ENCODE assay signal across 8 cellular contexts in genomic region chr11:406796-407650, GRCh38. TPM values are rescaled to one million over a fixed set of nuclear protein-coding genes. Genes with fewer than 3 reads are reported as not detected.
A peak's percentile ranks its signal among the peaks of the same experiment; 100 is the strongest.
DNase-seq lines count a peak whose midpoint lies in the region; ATAC-seq, FAIRE-seq and TF ChIP-seq lines count a peak whose summit lies in the region.

No MANE protein-coding gene starts in this region.

- peak; percentile 48 for ATAC-seq in HG02763 (IDR thresholded peaks at IDR 0.05; ENCODE audit: unreplicated experiment)

- TF ChIP-seq CTCF in GM12865 (IDR thresholded peaks at IDR 0.05; ENCODE audit: insufficient read depth, low read depth, low read length, missing control alignments) = peak; percentile 25
- TF ChIP-seq CTCF in endothelial cell of umbilical vein (IDR thresholded peaks at IDR 0.05; ENCODE audit: extremely low read depth in 1 of 2, insufficient read depth in 1 of 2, low read depth in 1 of 2, low read length in 2 of 2) = peak in 1 of 2 donors; percentile 7

- intact Hi-C loops in endothelial cell of umbilical vein (cut with micrococcal nuclease) = loop anchor here (1.0 kb wide), 2 partner anchors 8 to 111 kb away; no protein-coding TSS in a partner anchor

- H3K36me3 ChIP-seq in endothelial cell of umbilical vein (ENCODE audit: control insufficient read depth in 2 of 2, extremely low read depth in 1 of 2, insufficient read depth in 2 of 2, low read length in 2 of 2) = no peaks in the 10 kb centered on the region

- peak; percentile 55 for FAIRE-seq in endothelial cell of umbilical vein (lab: Jason Lieb, UNC)

- BruUV-seq in endothelial cell of umbilical vein (replicated peaks; lab: Mats Ljungman, UMichigan) = no TSS peak

- H3K79me2 ChIP-seq in endothelial cell of umbilical vein (ENCODE audit: control insufficient read depth, insufficient read depth, low read length) = no peaks in the 10 kb centered on the region

- dilution Hi-C loops in endothelial cell of umbilical vein (cut with MboI; ENCODE audit: extremely low pct_ligation_motif_present, low sequenced_read_pairs) = no loop called here

- CTCF ChIA-PET in endothelial cell of umbilical vein (lab: Charles Lee) = interaction anchor here (0.7 to 5.5 kb wide), 11 partner anchors 8 to 156 kb away, joined by 3 to 57 read pairs (median 4); partner anchors contain the start of genes PTDSS2 and RNH1

- H3K4me3 ChIP-seq in GM12865 (ENCODE audit: low read depth, low read length) (peak overlapping the region; percentile 62), endothelial cell of umbilical vein (replicated peaks in 1 of 3; ENCODE audit: insufficient read depth in 1 of 3, low read depth in 1 of 3, low read length in 3 of 3) (peak overlapping the region; percentile 42 to 51 (median 47)), mononuclear cell (ENCODE audit: low read length) (peak overlapping the region; percentile 26)

- DNase-seq in GM12865 (ENCODE audit: low read depth) (peak; percentile 97), NCI-H774 (lab: John Stamatoyannopoulos, UW) (peak; percentile 63), endothelial cell of umbilical vein (ENCODE audit: low read depth, low spot score) (peak; percentile 46), COR-L47 (lab: John Stamatoyannopoulos, UW) (no peak)
- DNase-seq in activated CD8-positive, alpha-beta memory T cell treated with anti-CD3 and anti-CD28 coated beads for 24 hours = peak; percentile 94
- DNase-seq in stimulated activated CD8-positive, alpha-beta memory T cell treated with anti-CD3 and anti-CD28 coated beads, Interleukin-4, amount 100 ng/mL, for 4 hours (ENCODE audit: low read depth in 2 of 2, low spot score in 1 of 2) = peak; percentile 75 to 91

- no peaks in the 10 kb centered on the region for H3K9me3 ChIP-seq in endothelial cell of umbilical vein (replicated peaks; ENCODE audit: control insufficient read depth, insufficient read depth, low read length)
- no peaks in the 10 kb centered on the region for H3K9me3 ChIP-seq in mononuclear cell (ENCODE audit: low read depth, low read length)

- H3K9ac ChIP-seq in endothelial cell of umbilical vein (replicated peaks; ENCODE audit: extremely low read depth, insufficient read depth, low read length) = peak overlapping the region; percentile 40

- peak; percentile 23 for TF ChIP-seq POLR2A in endothelial cell of umbilical vein (IDR thresholded peaks at IDR 0.05; ENCODE audit: low read depth, low read length)

- peak overlapping the region; percentile 88 for H2AFZ ChIP-seq in endothelial cell of umbilical vein (ENCODE audit: low read depth, low read length)

- H3K4me1 ChIP-seq in endothelial cell of umbilical vein (ENCODE audit: control insufficient read depth, extremely low read depth, insufficient read depth, low read length) (peaks cover 5% of the 10 kb centered on the region), mononuclear cell (ENCODE audit: insufficient read depth, low read length) (peaks cover 18% of the 10 kb centered on the region)

- H4K20me1 ChIP-seq in endothelial cell of umbilical vein (replicated peaks; ENCODE audit: control insufficient read depth, extremely low read depth, insufficient read depth, low read length) = no peaks in the 10 kb centered on the region

- no peaks in the 10 kb centered on the region for H3K27me3 ChIP-seq in endothelial cell of umbilical vein (ENCODE audit: control insufficient read depth in 2 of 2, insufficient read depth in 2 of 2, low read length in 2 of 2)
- peaks cover 3% of the 10 kb centered on the region for H3K27me3 ChIP-seq in mononuclear cell (ENCODE audit: insufficient read depth, low read length)

- H3K4me2 ChIP-seq in endothelial cell of umbilical vein (ENCODE audit: insufficient read depth, low read length) = peak overlapping the region; percentile 57

- H3K27ac ChIP-seq in endothelial cell of umbilical vein (ENCODE audit: insufficient read depth, low read depth, low read length) = peak overlapping the region; percentile 38

- POLR2A ChIA-PET in endothelial cell of umbilical vein (lab: Charles Lee) = interaction anchor here (0.9 kb wide), 1 partner anchor 200 kb away, joined by 3 read pairs; the partner anchor contains the start of genes BET1L and RIC8A

- H3K9me1 ChIP-seq in endothelial cell of umbilical vein (replicated peaks; ENCODE audit: control insufficient read depth, extremely low read depth, insufficient read depth, low read length) = no peaks in the 10 kb centered on the region

TF ChIP-seq in endothelial cell of umbilical vein, 7 proteins besides CTCF, POLR2A, EP300 and RAD21:
- no peak for TF ChIP-seq MAX (IDR thresholded peaks at IDR 0.05; ENCODE audit: insufficient read depth, insufficient read length)
- no peak for TF ChIP-seq MYC (IDR thresholded peaks at IDR 0.05; ENCODE audit: low read depth, low read length)
- no peak for TF ChIP-seq FOS (IDR thresholded peaks at IDR 0.05; ENCODE audit: borderline replicate concordance, insufficient read depth, low read length)
- no peak for TF ChIP-seq GATA2 (IDR thresholded peaks at IDR 0.05; ENCODE audit: insufficient read depth, insufficient read length, low read depth, low read length)
- no peak for TF ChIP-seq EZH2 (IDR thresholded peaks at IDR 0.05; ENCODE audit: borderline replicate concordance, low read depth, low read length, severe bottlenecking)

RNA-seq across cellular contexts. Expression of gene SIGIRR, which starts 7.8 kb away (rescaled TPM):
- total RNA-seq in endothelial cell of umbilical vein = 51.9 and 52.3 TPM in 2 replicates
- 70.9 and 104 TPM in 2 replicates for polyA plus RNA-seq in endothelial cell of umbilical vein
- polyA plus RNA-seq in endothelial cell of umbilical vein (2011; cell fraction: cytosol; rRNA removed) = 32.3 and 43.8 TPM in 2 replicates
- polyA plus RNA-seq in endothelial cell of umbilical vein (2011; cell fraction: nucleus; rRNA removed) = 60.1 and 68.6 TPM in 2 replicates
- 46.1 and 72.9 TPM in 2 replicates for polyA plus RNA-seq in endothelial cell of umbilical vein (2012)
- polyA minus RNA-seq in endothelial cell of umbilical vein = 9.2 and 17.6 TPM in 2 replicates
- 6.0 TPM for polyA minus RNA-seq in endothelial cell of umbilical vein (2011; cell fraction: cytosol; rRNA and poly(A)+ RNA removed)
- polyA minus RNA-seq in endothelial cell of umbilical vein (2011; cell fraction: nucleus; rRNA and poly(A)+ RNA removed) = 8.4 and 15.1 TPM in 2 replicates
- total RNA-seq in mononuclear cell = 50.9 TPM

RNA-seq across cellular contexts. Expression of gene PKP3, which starts 13.0 kb away (rescaled TPM):
- 0.27 and 0.30 TPM in 2 replicates for total RNA-seq in endothelial cell of umbilical vein
- 0.33 and 0.59 TPM in 2 replicates for polyA plus RNA-seq in endothelial cell of umbilical vein
- 0.18 and 0.37 TPM in 2 replicates for polyA plus RNA-seq in endothelial cell of umbilical vein (2011; cell fraction: cytosol; rRNA removed)
- polyA plus RNA-seq in endothelial cell of umbilical vein (2011; cell fraction: nucleus; rRNA removed) = 0.18 and 0.30 TPM in 2 replicates
- 0.37 and 0.59 TPM in 2 replicates for polyA plus RNA-seq in endothelial cell of umbilical vein (2012)
- polyA minus RNA-seq in endothelial cell of umbilical vein = 0.49 and 1.2 TPM in 2 replicates
- 47.4 TPM for polyA minus RNA-seq in endothelial cell of umbilical vein (2011; cell fraction: cytosol; rRNA and poly(A)+ RNA removed)
- polyA minus RNA-seq in endothelial cell of umbilical vein (2011; cell fraction: nucleus; rRNA and poly(A)+ RNA removed) = 0.38 and 1.7 TPM in 2 replicates
- not detected for total RNA-seq in mononuclear cell

RNA-seq across cellular contexts. Expression of gene ANO9, which starts 34.8 kb away (rescaled TPM):
- 0.12 TPM in 1 of 2 replicates, not detected in the other for total RNA-seq in endothelial cell of umbilical vein
- 0.23 and 0.32 TPM in 2 replicates for polyA plus RNA-seq in endothelial cell of umbilical vein
- 0.03 TPM in 1 of 2 replicates, not detected in the other for polyA plus RNA-seq in endothelial cell of umbilical vein (2011; cell fraction: cytosol; rRNA removed)
- polyA plus RNA-seq in endothelial cell of umbilical vein (2011; cell fraction: nucleus; rRNA removed) = 0.80 and 2.0 TPM in 2 replicates
- polyA plus RNA-seq in endothelial cell of umbilical vein (2012) = 0.08 and 0.18 TPM in 2 replicates
- polyA minus RNA-seq in endothelial cell of umbilical vein = 0.47 TPM in 1 of 2 replicates, not detected in the other
- polyA minus RNA-seq in endothelial cell of umbilical vein (2011; cell fraction: cytosol; rRNA and poly(A)+ RNA removed) = not detected
- polyA minus RNA-seq in endothelial cell of umbilical vein (2011; cell fraction: nucleus; rRNA and poly(A)+ RNA removed) = 0.43 TPM in 1 of 2 replicates, not detected in the other
- total RNA-seq in mononuclear cell = 19.9 TPM

RNA-seq across cellular contexts. Expression of gene B4GALNT4, which starts 37.7 kb away (rescaled TPM):
- 5.2 and 9.6 TPM in 2 replicates for total RNA-seq in endothelial cell of umbilical vein
- 7.9 and 9.2 TPM in 2 replicates for polyA plus RNA-seq in endothelial cell of umbilical vein
- polyA plus RNA-seq in endothelial cell of umbilical vein (2011; cell fraction: cytosol; rRNA removed) = 2.9 and 4.5 TPM in 2 replicates
- polyA plus RNA-seq in endothelial cell of umbilical vein (2011; cell fraction: nucleus; rRNA removed) = 30.5 and 34.8 TPM in 2 replicates
- 6.4 and 10.6 TPM in 2 replicates for polyA plus RNA-seq in endothelial cell of umbilical vein (2012)
- 1.5 and 3.3 TPM in 2 replicates for polyA minus RNA-seq in endothelial cell of umbilical vein
- polyA minus RNA-seq in endothelial cell of umbilical vein (2011; cell fraction: cytosol; rRNA and poly(A)+ RNA removed) = not detected
- 1.1 and 7.5 TPM in 2 replicates for polyA minus RNA-seq in endothelial cell of umbilical vein (2011; cell fraction: nucleus; rRNA and poly(A)+ RNA removed)
- 0.21 TPM for total RNA-seq in mononuclear cell

RNA-seq across cellular contexts. Expression of gene PTDSS2, which starts 43.1 kb away (rescaled TPM):
- total RNA-seq in endothelial cell of umbilical vein (41.4 and 44.2 TPM in 2 replicates), mononuclear cell (8.8 TPM)
- polyA plus RNA-seq in endothelial cell of umbilical vein = 46.8 and 60.8 TPM in 2 replicates
- polyA plus RNA-seq in endothelial cell of umbilical vein (2011; cell fraction: cytosol; rRNA removed) = 25.5 and 29.4 TPM in 2 replicates
- polyA plus RNA-seq in endothelial cell of umbilical vein (2011; cell fraction: nucleus; rRNA removed) = 97.3 and 123 TPM in 2 replicates
- 30.6 and 40.9 TPM in 2 replicates for polyA plus RNA-seq in endothelial cell of umbilical vein (2012)
- 36.8 and 48.9 TPM in 2 replicates for polyA minus RNA-seq in endothelial cell of umbilical vein
- polyA minus RNA-seq in endothelial cell of umbilical vein (2011; cell fraction: cytosol; rRNA and poly(A)+ RNA removed) = 20.9 TPM
- polyA minus RNA-seq in endothelial cell of umbilical vein (2011; cell fraction: nucleus; rRNA and poly(A)+ RNA removed) = 30.5 and 43.9 TPM in 2 replicates

Comparison
In these comparisons a context has a peak if more than half of its experiments do, and no peak if none do; other contexts are left out.
1. RNA of gene ANO9, which starts 34.8 kb away (total RNA-seq): 19.9 TPM in mononuclear cell (single experiment); 0.12 TPM in endothelial cell of umbilical vein; every median in the first group is over 10 times any median in the second.
2. Peak in every context shown above with its lines, with median percentiles within 50 percentile points of each other: H3K4me3 ChIP-seq.